1 cellular context compared by ENCODE assay signal in genomic region chr21:45081636-45082035, GRCh38.
TF ChIP-seq lines count a peak whose summit lies in the region.

No MANE protein-coding gene starts in this region.

TF ChIP-seq in WTC11, 78 proteins besides CTCF, POLR2A, EP300 and RAD21 (continued from another document):
- no peak for TF ChIP-seq ZSCAN18 (CRISPR knock-in tag; IDR thresholded peaks at IDR 0.05)
- TF ChIP-seq NR1H2 (CRISPR knock-in tag; IDR thresholded peaks at IDR 0.05), result no peak
- no peak for TF ChIP-seq TEAD1 (CRISPR knock-in tag; IDR thresholded peaks at IDR 0.05)
- no peak for TF ChIP-seq ZMAT4 (CRISPR knock-in tag; IDR thresholded peaks at IDR 0.05)
- TF ChIP-seq ZNF232 (CRISPR knock-in tag; IDR thresholded peaks at IDR 0.05), result no peak
- TF ChIP-seq IRF2 (CRISPR knock-in tag; IDR thresholded peaks at IDR 0.05; ENCODE audit: borderline replicate concordance, low read depth), result no peak
- no peak for TF ChIP-seq FOXP4 (CRISPR knock-in tag; IDR thresholded peaks at IDR 0.05)
- no peak for TF ChIP-seq MAX (CRISPR knock-in tag; IDR thresholded peaks at IDR 0.05)
- no peak for TF ChIP-seq ZNF263 (CRISPR knock-in tag; IDR thresholded peaks at IDR 0.05; ENCODE audit: low read depth)
- no peak for TF ChIP-seq SOX15 (CRISPR knock-in tag; IDR thresholded peaks at IDR 0.05)
- no peak for TF ChIP-seq E2F5 (CRISPR knock-in tag; IDR thresholded peaks at IDR 0.05)
- TF ChIP-seq ZNF281 (CRISPR knock-in tag; IDR thresholded peaks at IDR 0.05), result no peak
